10 cellular contexts compared by ENCODE assay signal in genomic region chr11:47143322-47143721, GRCh38. TPM values are rescaled to one million over a fixed set of nuclear protein-coding genes. Genes with fewer than 3 reads are reported as not detected.
DNase-seq lines count a peak whose midpoint lies in the region; FAIRE-seq and TF ChIP-seq lines count a peak whose summit lies in the region.
"Had no signal": no experiment of that assay in that cellular context is flagged by ENCODE, and none has a peak within 500 bp of the region (broad histone marks: within the 10 kb centered on the region; RNA-seq: fewer than 3 reads in every experiment).

No MANE protein-coding gene starts in this region.

- H3K27me3 ChIP-seq in kidney epithelial cell (ENCODE audit: control insufficient read depth, insufficient read depth, low read length) (no peaks in the 10 kb centered on the region), stomach (no peaks in the 10 kb centered on the region)
- H3K27me3 ChIP-seq: BLaER1 treated with 17β-estradiol and CSF1 and Interleukin-3, amounts not matched to agents 10 nM and 100 nM had no signal

- TF ChIP-seq POLR2A in stomach (IDR thresholded peaks at IDR 0.05): no peak

- no peak for TF ChIP-seq EP300 in stomach (IDR thresholded peaks at IDR 0.05)

- H3K4me3 ChIP-seq in kidney epithelial cell (ENCODE audit: low read depth, low read length) (no peak overlapping the region), stomach (no peak overlapping the region)
- H3K4me3 ChIP-seq: BLaER1 treated with 17β-estradiol and CSF1 and Interleukin-3, amounts not matched to agents 10 nM and 100 nM had no signal

- peaks cover 20% of the 10 kb centered on the region for H3K36me3 Mint-ChIP-seq in brain

- H3K4me1 Mint-ChIP-seq in brain: peaks cover 25% of the 10 kb centered on the region

- no peaks in the 10 kb centered on the region for H3K27me3 Mint-ChIP-seq in brain

- H3K27ac ChIP-seq in 22Rv1 (peak overlapping the region; percentile 55), stomach (peak overlapping the region in 2 of 5 donors; percentile 2 to 25)
- H3K27ac ChIP-seq: BLaER1 treated with 17β-estradiol and CSF1 and Interleukin-3, amounts not matched to agents 10 nM and 100 nM had no signal

- WGBS in stomach, 5 donors: 37 to 75% (median 53%) methylated on average over 3 of the region's 3 CpGs

- H3K36me3 ChIP-seq in kidney epithelial cell (ENCODE audit: control insufficient read depth, insufficient read depth, low read length): no peaks in the 10 kb centered on the region
- peaks cover 0 to 3% (median 3%) of the 10 kb centered on the region in 4 donors for H3K36me3 ChIP-seq in stomach

- TF ChIP-seq CTCF in 22Rv1 (IDR thresholded peaks at IDR 0.05) (no peak), brain (conservative IDR thresholded peaks at IDR 0.05) (no peak), kidney epithelial cell (IDR thresholded peaks at IDR 0.05; ENCODE audit: insufficient read depth, low read length, poor library complexity, severe bottlenecking) (no peak), stomach (IDR thresholded peaks at IDR 0.05) (no peak)

- H3K27ac Mint-ChIP-seq in brain: peak overlapping the region; percentile 17 to 84 (median 49)

- H3K4me1 ChIP-seq in stomach: peaks cover under 1 to 13% (median 3%) of the 10 kb centered on the region in 4 donors

- no peak for FAIRE-seq in HTR-8/SVneo (lab: Jason Lieb, UNC)

- no peaks in the 10 kb centered on the region for H3K9me3 Mint-ChIP-seq in brain

- no peak overlapping the region for H3K4me3 Mint-ChIP-seq in brain

- DNase-seq in HTR-8/SVneo (ENCODE audit: insufficient read length, low spot score) (peak; percentile 53), kidney epithelial cell (ENCODE audit: low read depth) (peak; percentile 28), stomach (no peak), NOMO-1 treated with DMSO at 0.1 percent for 48 hours (lab: John Stamatoyannopoulos, UW; ENCODE audit: unreplicated experiment) (no peak), LoVo (ENCODE audit: low spot score) (no peak), SKM-1 (lab: John Stamatoyannopoulos, UW; ENCODE audit: unreplicated experiment) (no peak)
- DNase-seq: NCI-H1436 had no signal

- intact Hi-C loops in stomach (cut with DNase I; ENCODE audit: low total_unique reads): no loop called here

- no peaks in the 10 kb centered on the region for H3K9me3 ChIP-seq in stomach
- H3K9me3 ChIP-seq: BLaER1 treated with 17β-estradiol and CSF1 and Interleukin-3, amounts not matched to agents 10 nM and 100 nM had no signal

RNA-seq across cellular contexts. Expression of gene ARFGAP2, which starts 33.4 kb away (rescaled TPM):
- 59.4 TPM for polyA plus RNA-seq in brain (ENCODE audit: insufficient read depth, low read depth, low replicate concordance)
- total RNA-seq in kidney epithelial cell: 95.7 and 106 TPM in 2 replicates
- 100 to 1,000 TPM in 3 of 5 donors, 10 to 100 TPM in 2; 85.8 to 398 (median 121) TPM for total RNA-seq in stomach
- polyA plus RNA-seq in stomach: 10 to 100 TPM; 45.8 to 69.7 (median 54.7) TPM

RNA-seq across cellular contexts. Expression of gene PACSIN3, which starts 42.9 kb away (rescaled TPM):
- polyA plus RNA-seq in brain (ENCODE audit: insufficient read depth, low read depth, low replicate concordance) (14.3 TPM), stomach (10 to 100 TPM; 19.6 to 59.0 (median 30.8) TPM)
- total RNA-seq in kidney epithelial cell (37.9 and 57.4 TPM in 2 replicates), stomach (10 to 100 TPM in 3 of 5 donors, 1 to 10 TPM in 2; 6.4 to 38.4 (median 21.3) TPM)

Comparison
In these comparisons a context has a peak if more than half of its experiments do, and no peak if none do; other contexts are left out.
1. DNase-seq: peak in HTR-8/SVneo (single experiment) and kidney epithelial cell (single experiment); none in stomach (single experiment), NOMO-1 treated with DMSO at 0.1 percent for 48 hours (single experiment), LoVo (single experiment) and SKM-1 (single experiment).